27 cellular contexts compared by ENCODE assay signal in the genomic region with DNA sequence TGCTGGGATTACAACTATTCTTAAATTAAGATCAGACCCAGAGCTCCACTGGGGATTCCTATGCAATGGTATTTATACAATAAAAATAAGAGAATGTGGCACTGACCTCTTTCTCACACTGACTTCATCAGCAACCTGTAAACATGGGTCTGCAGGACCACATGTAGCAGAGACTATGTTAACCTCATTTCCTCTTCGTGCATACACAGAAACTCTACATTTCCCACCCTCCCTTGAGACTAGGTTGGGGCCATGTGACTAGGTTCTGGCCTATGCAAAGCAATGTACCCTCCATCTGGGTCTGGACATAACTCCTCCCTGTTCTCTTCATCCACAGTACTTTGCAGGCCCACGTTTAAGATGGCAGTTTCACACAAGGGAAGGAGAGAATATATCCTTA.
"Had no signal": no experiment of that assay in that cellular context is flagged by ENCODE, and none has a peak within 500 bp of the region (broad histone marks: within the 10 kb centered on the region; RNA-seq: fewer than 3 reads in every experiment).

No MANE protein-coding gene starts in this region.

- H2AFZ ChIP-seq: parathyroid adenoma had no signal

- H3K36me3 Mint-ChIP-seq: naive thymus-derived CD8-positive, alpha-beta T cell had no signal

- H3K4me3 ChIP-seq: coronary artery, esophagus squamous epithelium, heart right ventricle, lower lobe of right lung, right lobe of liver, suprapubic skin, transverse colon, upper lobe of right lung, uterus had no signal

- ATAC-seq: heart right ventricle; left ventricle myocardium superior; lower lobe of right lung; naive thymus-derived CD8-positive, alpha-beta T cell; right lobe of liver; stimulated activated naive CD8-positive, alpha-beta T cell treated with anti-CD3 and anti-CD28 coated beads, Interleukin-15, amount 100 ng/mL, for 72 hours; upper lobe of right lung had no signal

- FAIRE-seq: endometrium, keratinocyte, small intestine had no signal

- H3K4me3 Mint-ChIP-seq: naive thymus-derived CD8-positive, alpha-beta T cell; nephron progenitor cell; stimulated activated naive CD8-positive, alpha-beta T cell treated with anti-CD3 and anti-CD28 coated beads, Interleukin-15, amount 100 ng/mL, for 72 hours had no signal

- H3K27ac Mint-ChIP-seq: naive thymus-derived CD8-positive, alpha-beta T cell; nephron progenitor cell; progenitor cell of endocrine pancreas; stimulated activated naive CD8-positive, alpha-beta T cell treated with anti-CD3 and anti-CD28 coated beads, Interleukin-15, amount 100 ng/mL, for 72 hours had no signal

- H3K4me1 Mint-ChIP-seq: naive thymus-derived CD8-positive, alpha-beta T cell; stimulated activated naive CD8-positive, alpha-beta T cell treated with anti-CD3 and anti-CD28 coated beads, Interleukin-15, amount 100 ng/mL, for 72 hours had no signal

- H3K9me3 ChIP-seq: esophagus squamous epithelium, heart right ventricle, lower lobe of right lung, neutrophil, right lobe of liver, suprapubic skin, transverse colon, upper lobe of right lung, uterus had no signal

- H3K4me1 ChIP-seq: esophagus squamous epithelium, lower lobe of right lung, parathyroid adenoma, right lobe of liver, suprapubic skin, transverse colon, upper lobe of right lung, uterus had no signal

- H3K27me3 Mint-ChIP-seq: progenitor cell of endocrine pancreas; stimulated activated naive CD8-positive, alpha-beta T cell treated with anti-CD3 and anti-CD28 coated beads, Interleukin-15, amount 100 ng/mL, for 72 hours had no signal

- H3K36me3 ChIP-seq: esophagus squamous epithelium, heart right ventricle, lower lobe of right lung, neutrophil, right lobe of liver, suprapubic skin, transverse colon, upper lobe of right lung, uterus had no signal

- H3K27me3 ChIP-seq: esophagus squamous epithelium, heart right ventricle, neutrophil, right lobe of liver, suprapubic skin, transverse colon, upper lobe of right lung, uterus had no signal

- H3K9ac ChIP-seq: parathyroid adenoma had no signal

- H3K27ac ChIP-seq: coronary artery, esophagus squamous epithelium, heart right ventricle, lower lobe of right lung, neutrophil, parathyroid adenoma, right lobe of liver, suprapubic skin, transverse colon, upper lobe of right lung, uterus had no signal

- DNase-seq: dermis blood vessel endothelial cell; effector memory CD4-positive, alpha-beta T cell; erythroblast; esophagus squamous epithelium; foreskin melanocyte; glutamatergic neuron; heart right ventricle; left ventricle myocardium superior; lower lobe of right lung; naive thymus-derived CD8-positive, alpha-beta T cell; nephron progenitor cell; right lobe of liver; small intestine; stimulated activated CD4-positive, alpha-beta T cell treated with anti-CD3 and anti-CD28 coated beads, Interleukin-15, amount 100 ng/mL, for 24 hours; stimulated activated CD4-positive, alpha-beta T cell treated with anti-CD3 and anti-CD28 coated beads, Interleukin-2, amount 100 ng/mL, for 48 hours; stimulated activated naive CD4-positive, alpha-beta T cell; stimulated activated naive CD8-positive, alpha-beta T cell treated with anti-CD3 and anti-CD28 coated beads, Interleukin-15, amount 100 ng/mL, for 72 hours; transverse colon; upper lobe of right lung; uterus had no signal

- H3K79me2 ChIP-seq: parathyroid adenoma had no signal
